In the genomic region with DNA sequence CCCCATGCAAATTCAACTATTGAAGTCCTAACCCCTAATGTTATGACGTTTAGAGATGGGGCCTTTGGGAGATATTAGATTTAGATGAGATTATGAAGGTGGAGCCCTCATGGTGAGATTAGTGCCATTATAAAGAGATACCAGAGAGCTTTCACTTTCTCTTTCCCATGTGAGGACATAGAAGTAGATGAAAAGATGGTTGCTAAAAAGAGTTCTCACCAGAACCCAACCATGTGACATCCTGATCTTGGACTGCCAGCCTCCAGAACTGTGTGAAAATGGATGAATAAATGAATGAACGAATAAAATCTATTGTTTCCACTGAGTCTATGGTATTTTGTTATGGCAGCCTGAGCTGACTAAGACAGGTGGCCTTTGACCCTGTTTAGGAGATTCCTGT, we compare ENCODE assay signal across 9 cellular contexts. TPM values are rescaled to one million over a fixed set of nuclear protein-coding genes. Genes with fewer than 3 reads are reported as not detected.
A peak's percentile ranks its signal among the peaks of the same experiment; 100 is the strongest.
DNase-seq lines count a peak whose midpoint lies in the region; ATAC-seq, FAIRE-seq and TF ChIP-seq lines count a peak whose summit lies in the region.
"Had no signal": no experiment of that assay in that cellular context is flagged by ENCODE, and none has a peak within 500 bp of the region (broad histone marks: within the 10 kb centered on the region; RNA-seq: fewer than 3 reads in every experiment).

No MANE protein-coding gene starts in this region.

- no peak overlapping the region for H3K4me3 Mint-ChIP-seq in activated T-cell treated with anti-CD3 and anti-CD28 coated beads, Interleukin-2, amount 50 U/mL, for 24 hours
- H3K4me3 Mint-ChIP-seq in stimulated activated naive CD8-positive, alpha-beta T cell treated with anti-CD3 and anti-CD28 coated beads, Interleukin-15, amount 100 ng/mL, for 72 hours = peak overlapping the region; percentile 4 to 44
- H3K4me3 Mint-ChIP-seq in HFFc6 = no peak overlapping the region

- H3K27ac ChIP-seq in SU-DHL-6 (ENCODE audit: low read depth, low read length) = peak overlapping the region; percentile 99
- H3K27ac ChIP-seq in kidney (ENCODE audit: low read depth in 2 of 2, low read length in 2 of 2) = no peak overlapping the region

- no peaks in the 10 kb centered on the region for H4K20me1 ChIP-seq in SU-DHL-6 (ENCODE audit: low read depth, low read length)

- peaks cover 14% of the 10 kb centered on the region for H3K9me3 Mint-ChIP-seq in activated T-cell treated with anti-CD3 and anti-CD28 coated beads, Interleukin-2, amount 50 U/mL, for 24 hours
- peaks cover 10 to 14% of the 10 kb centered on the region in 2 donors for H3K9me3 Mint-ChIP-seq in stimulated activated naive CD8-positive, alpha-beta T cell treated with anti-CD3 and anti-CD28 coated beads, Interleukin-15, amount 100 ng/mL, for 72 hours
- H3K9me3 Mint-ChIP-seq in HFFc6 = no peaks in the 10 kb centered on the region

- no peaks in the 10 kb centered on the region for H3K27me3 ChIP-seq in SU-DHL-6 (ENCODE audit: low read length)

- no peak for TF ChIP-seq CTCF in SU-DHL-6 (IDR thresholded peaks at IDR 0.05; ENCODE audit: insufficient read depth, low read length, poor library complexity, severe bottlenecking)
- TF ChIP-seq CTCF in kidney (IDR thresholded peaks at IDR 0.05; ENCODE audit: borderline replicate concordance, extremely low read depth, insufficient read depth) = no peak
- no peak for TF ChIP-seq CTCF in HFFc6 (IDR thresholded peaks at IDR 0.05)

- peak; percentile 38 for ATAC-seq in HG02885 (IDR thresholded peaks at IDR 0.05; ENCODE audit: poor library complexity, unreplicated experiment)
- peak; percentile 48 for ATAC-seq in stimulated activated naive CD8-positive, alpha-beta T cell treated with anti-CD3 and anti-CD28 coated beads, Interleukin-15, amount 100 ng/mL, for 72 hours

- intact Hi-C loops in kidney (cut with DNase I) = no loop called here

- peak overlapping the region; percentile 56 for H3K9ac ChIP-seq in SU-DHL-6 (ENCODE audit: low read length)
- no peak overlapping the region for H3K9ac ChIP-seq in kidney (ENCODE audit: low read length in 2 of 2)
- H3K9ac ChIP-seq: SK-N-SH had no signal

- H3K4me1 ChIP-seq in kidney (ENCODE audit: control insufficient read depth in 1 of 2, insufficient read depth in 1 of 2, low read depth in 1 of 2, low read length in 2 of 2) = no peaks in the 10 kb centered on the region

- peaks cover 32% of the 10 kb centered on the region for H3K4me1 Mint-ChIP-seq in activated T-cell treated with anti-CD3 and anti-CD28 coated beads, Interleukin-2, amount 50 U/mL, for 24 hours (ENCODE audit: low read depth)
- peaks cover 29% of the 10 kb centered on the region for H3K4me1 Mint-ChIP-seq in stimulated activated naive CD8-positive, alpha-beta T cell treated with anti-CD3 and anti-CD28 coated beads, Interleukin-15, amount 100 ng/mL, for 72 hours
- H3K4me1 Mint-ChIP-seq in HFFc6 (ENCODE audit: low read depth) = peaks cover 10% of the 10 kb centered on the region; the same call in 1 of the 2 replicates

- H3K79me2 ChIP-seq in SU-DHL-6 (ENCODE audit: insufficient read depth, low read length) = no peaks in the 10 kb centered on the region

- peaks cover 20% of the 10 kb centered on the region for H3K36me3 Mint-ChIP-seq in activated T-cell treated with anti-CD3 and anti-CD28 coated beads, Interleukin-2, amount 50 U/mL, for 24 hours (ENCODE audit: low read depth)
- H3K36me3 Mint-ChIP-seq in HFFc6 (ENCODE audit: low read depth) = peaks cover 12% of the 10 kb centered on the region

- H3F3A ChIP-seq in SU-DHL-6 (ENCODE audit: insufficient read depth) = peaks cover 58% of the 10 kb centered on the region

- H3K4me3 ChIP-seq in SU-DHL-6 (ENCODE audit: insufficient read depth, low read length, poor library complexity, severe bottlenecking) = peak overlapping the region; percentile 32
- H3K4me3 ChIP-seq in kidney (ENCODE audit: low read length in 2 of 2) = no peak overlapping the region

- peak overlapping the region; percentile 61 for H3K4me2 ChIP-seq in SU-DHL-6 (ENCODE audit: low read depth, low read length, poor library complexity, severe bottlenecking)
- H3K4me2 ChIP-seq: SK-N-SH had no signal

- no peaks in the 10 kb centered on the region for H3K27me3 Mint-ChIP-seq in activated T-cell treated with anti-CD3 and anti-CD28 coated beads, Interleukin-2, amount 50 U/mL, for 24 hours
- H3K27me3 Mint-ChIP-seq in stimulated activated naive CD8-positive, alpha-beta T cell treated with anti-CD3 and anti-CD28 coated beads, Interleukin-15, amount 100 ng/mL, for 72 hours = no peaks in the 10 kb centered on the region
- H3K27me3 Mint-ChIP-seq in HFFc6 (ENCODE audit: insufficient read depth) = no peaks in the 10 kb centered on the region

- no peak for FAIRE-seq in kidney (lab: Jason Lieb, UNC)

- H3K36me3 ChIP-seq in SU-DHL-6 (ENCODE audit: low read length) (peaks cover 7% of the 10 kb centered on the region), kidney (ENCODE audit: control insufficient read depth in 1 of 2, insufficient read depth in 2 of 2, low read length in 2 of 2) (no peaks in the 10 kb centered on the region)

- H3K27ac Mint-ChIP-seq in activated T-cell treated with anti-CD3 and anti-CD28 coated beads, Interleukin-2, amount 50 U/mL, for 24 hours = peak overlapping the region; percentile 72
- H3K27ac Mint-ChIP-seq in stimulated activated naive CD8-positive, alpha-beta T cell treated with anti-CD3 and anti-CD28 coated beads, Interleukin-15, amount 100 ng/mL, for 72 hours = peak overlapping the region in 1 of 2 donors; percentile 86
- H3K27ac Mint-ChIP-seq in HFFc6 = no peak overlapping the region

- H2AFZ ChIP-seq in SU-DHL-6 (ENCODE audit: low read depth, low read length, severe bottlenecking) = peak overlapping the region; percentile 3

- H3K9me2 ChIP-seq in SU-DHL-6 (replicated peaks; ENCODE audit: insufficient read depth, low read length) = no peaks in the 10 kb centered on the region
- H3K9me2 ChIP-seq: SK-N-SH had no signal

- H3K9me3 ChIP-seq in SU-DHL-6 (ENCODE audit: insufficient read depth, low read length) (peaks cover 7% of the 10 kb centered on the region; the same call in 1 of the 2 replicates), kidney (ENCODE audit: control insufficient read depth in 1 of 2, low read length in 2 of 2) (peaks cover 0 to 7% of the 10 kb centered on the region in 2 donors)

- no peak for DNase-seq in activated T-cell treated with anti-CD3 and anti-CD28 coated beads, Interleukin-2, amount 50 U/mL, for 24 hours
- DNase-seq in activated T-cell treated with anti-CD3 and anti-CD28 coated beads, Interleukin-2, amount 50 U/mL, for 1 hour = no peak
- DNase-seq in stimulated activated naive CD8-positive, alpha-beta T cell treated with anti-CD3 and anti-CD28 coated beads, Interleukin-15, amount 100 ng/mL, for 72 hours = no peak
- DNase-seq in kidney (no peak), DMS79 treated with DMSO at 0.1 percent for 48 hours (lab: John Stamatoyannopoulos, UW) (no peak), HFFc6 (no peak)
- DNase-seq: SK-N-SH had no signal

RNA-seq across cellular contexts. Expression of a gene that starts 50.6 kb away (rescaled TPM):
- 8.2 TPM for total RNA-seq in kidney
- polyA plus RNA-seq in kidney (ENCODE audit: insufficient read depth, low read depth, low replicate concordance) = 2.5 TPM
- 10 to 100 TPM; 12.7 to 14.9 (median 13.9) TPM for total RNA-seq in HFFc6 (2021; fragmentation: NEBNext Ultra II Directional; extraction: Animal tissue kit (Norgen Biotek cat#: 25700))

Comparison
In these comparisons a context has a peak if more than half of its experiments do, and no peak if none do; other contexts are left out.
1. H3K4me3 Mint-ChIP-seq: peak in stimulated activated naive CD8-positive, alpha-beta T cell treated with anti-CD3 and anti-CD28 coated beads, Interleukin-15, amount 100 ng/mL, for 72 hours (2 of 2); none in activated T-cell treated with anti-CD3 and anti-CD28 coated beads, Interleukin-2, amount 50 U/mL, for 24 hours (single experiment) and HFFc6 (single experiment).